ENCODE assay signal across 10 cellular contexts in the genomic region with DNA sequence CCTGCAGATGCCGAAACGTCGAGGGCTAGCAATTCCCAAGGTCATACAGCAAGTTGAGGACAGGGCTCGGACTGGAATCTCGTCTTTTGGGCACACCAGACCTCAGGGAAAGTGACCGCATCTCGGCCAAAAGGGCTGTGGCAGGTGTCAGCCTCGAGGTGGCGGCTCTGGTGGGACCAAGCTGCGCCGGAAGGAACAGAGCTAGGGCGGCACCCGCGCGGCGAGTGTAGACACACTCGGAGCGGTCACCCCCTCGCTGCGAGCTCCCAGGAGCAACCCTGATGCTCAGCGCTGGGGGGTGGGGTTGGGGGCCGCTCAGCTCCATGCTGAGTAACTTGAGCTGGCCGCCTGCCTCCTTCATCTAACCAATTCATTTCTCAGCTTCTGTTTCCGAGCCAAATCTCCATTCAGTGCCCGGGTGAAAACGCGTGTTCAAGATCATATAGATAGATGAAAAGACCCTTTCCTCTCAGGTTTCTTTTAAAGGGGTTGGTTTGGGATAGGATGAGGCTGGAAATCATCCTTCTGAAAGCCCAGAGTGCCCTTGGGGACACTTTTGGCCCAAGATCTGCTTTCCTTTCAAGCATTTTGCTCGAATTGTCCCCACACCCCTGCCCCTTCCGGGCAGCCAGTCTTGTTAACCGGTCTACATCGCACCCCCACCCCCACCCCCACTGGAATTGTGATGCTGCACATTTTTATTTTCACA. TPM values are rescaled to one million over a fixed set of nuclear protein-coding genes. Genes with fewer than 3 reads are reported as not detected.
DNase-seq lines count a peak whose midpoint lies in the region; ATAC-seq and TF ChIP-seq lines count a peak whose summit lies in the region.
"Had no signal": no experiment of that assay in that cellular context is flagged by ENCODE, and none has a peak within 500 bp of the region (broad histone marks: within the 10 kb centered on the region; RNA-seq: fewer than 3 reads in every experiment).

No MANE protein-coding gene starts in this region.

- H3K27ac ChIP-seq in parathyroid adenoma, result no peak overlapping the region
- H3K27ac ChIP-seq: C4-2B, SJSA1 had no signal

- H3K4me2 ChIP-seq in parathyroid adenoma (ENCODE audit: low read length), result peak overlapping the region; percentile 12

- no peaks in the 10 kb centered on the region for H3K9me3 ChIP-seq in parathyroid adenoma (ENCODE audit: control insufficient read depth, low read length)

- no peaks in the 10 kb centered on the region for H3K36me3 ChIP-seq in parathyroid adenoma (ENCODE audit: control insufficient read depth, insufficient read depth, low read length)
- H3K36me3 ChIP-seq: SJSA1 had no signal

- peaks cover 1% of the 10 kb centered on the region for H3K36me3 Mint-ChIP-seq in chondrocyte (ENCODE audit: low read depth)

- H3K9me3 Mint-ChIP-seq in chondrocyte (ENCODE audit: low read depth), result no peaks in the 10 kb centered on the region

- H3K4me1 ChIP-seq in parathyroid adenoma, result peaks cover 8% of the 10 kb centered on the region

- H2AFZ ChIP-seq in parathyroid adenoma, result no peak overlapping the region

- peak; percentile 27 for TF ChIP-seq CTCF in chondrocyte (IDR thresholded peaks at IDR 0.05)
- no peak for TF ChIP-seq CTCF in parathyroid adenoma (IDR thresholded peaks at IDR 0.05)

- H3K27me3 ChIP-seq in parathyroid adenoma (ENCODE audit: control insufficient read depth, insufficient read depth, low read length), result peaks cover 10% of the 10 kb centered on the region

- H3K4me3 Mint-ChIP-seq in chondrocyte (ENCODE audit: unreplicated experiment), result peak overlapping the region; percentile 53

- H3K79me2 ChIP-seq in parathyroid adenoma, result no peaks in the 10 kb centered on the region

- ATAC-seq in HG02642 (IDR thresholded peaks at IDR 0.05; ENCODE audit: poor library complexity, unreplicated experiment) (no peak), HG02678 (IDR thresholded peaks at IDR 0.05; ENCODE audit: unreplicated experiment) (no peak)

- DNase-seq in activated CD4-positive, alpha-beta T cell treated with anti-CD3 and anti-CD28 coated beads for 48 hours, result peak; percentile 42
- no peak for DNase-seq in activated CD4-positive, alpha-beta T cell treated with anti-CD3 and anti-CD28 coated beads for 1 hour
- DNase-seq in NCI-H526 (lab: John Stamatoyannopoulos, UW), result peak; percentile 54 to 86
- no peak for DNase-seq in chondrocyte (ENCODE audit: low spot score)
- DNase-seq in epidermal melanocyte (ENCODE audit: insufficient read length, low spot score), result no peak

- H3K27me3 Mint-ChIP-seq in chondrocyte (ENCODE audit: low read depth), result no peaks in the 10 kb centered on the region

- no peak overlapping the region for H3K9ac ChIP-seq in parathyroid adenoma

- H3K27ac Mint-ChIP-seq in chondrocyte (ENCODE audit: unreplicated experiment), result no peak overlapping the region

- no peak overlapping the region for H3K4me3 ChIP-seq in parathyroid adenoma (ENCODE audit: low read depth, low read length)
- H3K4me3 ChIP-seq: SJSA1 had no signal

- peaks cover 56% of the 10 kb centered on the region for H3K4me1 Mint-ChIP-seq in chondrocyte (ENCODE audit: low read depth)

RNA-seq across cellular contexts. Expression of a gene that starts 2.3 kb away (rescaled TPM):
- total RNA-seq in chondrocyte, result 109 to 119 TPM (median 117 TPM) in 3 replicates

RNA-seq across cellular contexts. Expression of a gene that starts 29.0 kb away (rescaled TPM):
- 16.2 to 24.7 TPM (median 17.2 TPM) in 3 replicates for total RNA-seq in chondrocyte

Comparison
In these comparisons a context has a peak if more than half of its experiments do, and no peak if none do; other contexts are left out.
1. DNase-seq: peak in activated CD4-positive, alpha-beta T cell treated with anti-CD3 and anti-CD28 coated beads for 48 hours (single experiment) and NCI-H526 (2 of 2); none in activated CD4-positive, alpha-beta T cell treated with anti-CD3 and anti-CD28 coated beads for 1 hour (single experiment), chondrocyte (single experiment) and epidermal melanocyte (single experiment).